18 cellular contexts compared by ENCODE assay signal in the genomic region with DNA sequence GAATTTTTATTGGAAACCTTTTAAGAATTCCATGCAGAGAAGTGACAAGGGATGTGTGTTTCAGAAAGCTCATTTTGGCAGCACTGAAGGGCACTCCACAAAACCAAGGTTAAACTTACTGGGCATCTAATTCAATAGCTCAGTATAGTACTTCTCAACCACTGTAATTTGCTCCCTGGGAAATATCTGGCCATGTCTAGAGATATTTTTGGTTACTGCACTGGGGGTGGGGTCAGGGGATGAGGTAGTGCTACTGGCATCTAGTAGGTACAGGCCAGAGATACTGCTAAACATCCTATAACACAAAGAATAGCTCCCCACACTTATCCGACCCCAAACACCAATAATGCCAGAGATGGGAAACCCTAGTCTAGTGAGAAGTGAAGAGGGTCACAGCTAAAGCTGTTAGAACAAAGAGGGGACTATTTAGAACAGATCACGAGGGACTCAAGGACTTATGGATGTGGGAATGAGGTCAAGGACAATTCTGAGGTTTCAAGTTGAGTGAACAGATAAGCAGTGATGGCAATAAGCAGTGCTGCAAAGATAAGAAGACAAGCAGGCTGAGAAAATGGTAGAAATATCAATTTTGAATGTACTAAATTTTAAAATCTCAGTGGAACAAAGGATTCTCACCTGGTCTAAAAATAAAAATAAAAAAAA.
"Had no signal": no experiment of that assay in that cellular context is flagged by ENCODE, and none has a peak within 500 bp of the region (broad histone marks: within the 10 kb centered on the region; RNA-seq: fewer than 3 reads in every experiment).

No MANE protein-coding gene starts in this region.

- DNase-seq: activated CD4-positive, alpha-beta T cell treated with anti-CD3 and anti-CD28 coated beads for 48 hours; effector CD4-positive, alpha-beta T cell; occipital lobe; sigmoid colon; SK-N-SH; stimulated activated CD4-positive, alpha-beta T cell treated with anti-CD3 and anti-CD28 coated beads, Interleukin-2, amount 100 ng/mL, for 48 hours; stomach had no signal

- H3K9me3 ChIP-seq: ascending aorta, prostate gland, sigmoid colon, SK-N-SH, stomach, thoracic aorta had no signal

- H3K27me3 ChIP-seq: ascending aorta, sigmoid colon, stomach had no signal

- H3K4me3 Mint-ChIP-seq: mesothelial cell of epicardium, WTC11 had no signal

- H3K9me3 Mint-ChIP-seq: activated naive CD4-positive, alpha-beta T cell treated with anti-CD3 and anti-CD28 coated beads, Interleukin-2, amount 50 U/mL, for 24 hours; activated T-helper 1 cell treated with anti-CD3 and anti-CD28 coated beads, Interleukin-12 subunit alpha, Interleukin-12 subunit beta, Interleukin-2, Interleukin-4 antibody, amounts not matched to agents 30 ng/mL and 10 ng/mL and 1 ng/mL, durations not matched to agents 14 hours and 24 hours and 36 hours; mesothelial cell of epicardium; WTC11 had no signal

- ATAC-seq: WTC11 had no signal

- H3K4me3 ChIP-seq: ascending aorta, coronary artery, prostate gland, sigmoid colon, stomach, thoracic aorta had no signal

- H3K4me1 ChIP-seq: prostate gland had no signal

- H3K27ac Mint-ChIP-seq: activated T-helper 1 cell treated with anti-CD3 and anti-CD28 coated beads, Interleukin-12 subunit alpha, Interleukin-12 subunit beta, Interleukin-2, Interleukin-4 antibody, amounts not matched to agents 30 ng/mL and 10 ng/mL and 1 ng/mL, durations not matched to agents 14 hours and 24 hours and 36 hours; mesothelial cell of epicardium; WTC11 had no signal

- H3K9ac ChIP-seq: SK-N-SH had no signal

- FAIRE-seq: frontal cortex, keratinocyte, urothelium cell line had no signal

- H3K4me2 ChIP-seq: SK-N-SH had no signal

- H3K27ac ChIP-seq: ascending aorta, coronary artery, prostate gland, sigmoid colon, stomach, thoracic aorta had no signal

- H3K27me3 Mint-ChIP-seq: activated naive CD4-positive, alpha-beta T cell treated with anti-CD3 and anti-CD28 coated beads, Interleukin-2, amount 50 U/mL, for 24 hours had no signal
